In genomic region chr1:162753001-162753658, GRCh38 we compare ENCODE assay signal across 25 cellular contexts. TPM values are rescaled to one million over a fixed set of nuclear protein-coding genes. Genes with fewer than 3 reads are reported as not detected.
DNase-seq lines count a peak whose midpoint lies in the region; ATAC-seq, FAIRE-seq and TF ChIP-seq lines count a peak whose summit lies in the region.
"Had no signal": no experiment of that assay in that cellular context is flagged by ENCODE, and none has a peak within 500 bp of the region (broad histone marks: within the 10 kb centered on the region; RNA-seq: fewer than 3 reads in every experiment).

No MANE protein-coding gene starts in this region.

- H3K27me3 Mint-ChIP-seq in activated CD8-positive, alpha-beta T cell treated with anti-CD3 and anti-CD28 coated beads, Interleukin-2, amount 10 ng/mL, durations not matched to agents 7 days and 5 days (ENCODE audit: low read depth): peaks cover 3% of the 10 kb centered on the region
- H3K27me3 Mint-ChIP-seq: activated CD4-positive, alpha-beta memory T cell treated with anti-CD3 and anti-CD28 coated beads for 36 hours; CD4-positive, alpha-beta T cell had no signal

- CTCF ChIA-PET in H1 (lab: Charles Lee; ENCODE audit: partially characterized antibody): no interaction called here
- CTCF ChIA-PET in activated CD8-positive, alpha-beta T cell treated with anti-CD3 and anti-CD28 coated beads, Interleukin-2, amount 10 ng/mL, durations not matched to agents 7 days and 5 days (lab: Charles Lee): no interaction called here

- H3K23me2 ChIP-seq in H1 (ENCODE audit: low read depth, low read length): no peaks in the 10 kb centered on the region

- H3K56ac ChIP-seq in H1 (replicated peaks; ENCODE audit: insufficient read length, low read depth, low read length): no peak overlapping the region
- no peak overlapping the region for H3K56ac ChIP-seq in mesendoderm (ENCODE audit: low read length)

- H3K4me3 ChIP-seq in H1 (ENCODE audit: extremely low read depth in 1 of 4, insufficient read depth in 2 of 4, low read depth in 3 of 4, low read length in 4 of 4): no peak overlapping the region
- H3K4me3 ChIP-seq in mesendoderm (ENCODE audit: low read length): no peak overlapping the region
- H3K4me3 ChIP-seq: esophagus squamous epithelium, Peyer's patch, sigmoid colon, SJSA1 had no signal

- H3K9ac ChIP-seq in H1 (replicated peaks in 1 of 4; ENCODE audit: extremely low read depth in 1 of 4, low read depth in 3 of 4, low read length in 3 of 4) (no peak overlapping the region), mesendoderm (ENCODE audit: low read length) (no peak overlapping the region)
- H3K9ac ChIP-seq: parathyroid adenoma had no signal

- no peaks in the 10 kb centered on the region for H3K79me1 ChIP-seq in H1 (ENCODE audit: low read depth, low read length)
- H3K79me1 ChIP-seq in mesendoderm (ENCODE audit: low read length): no peaks in the 10 kb centered on the region

- no peak overlapping the region for H3K14ac ChIP-seq in H1 (ENCODE audit: insufficient read length)

- H4K8ac ChIP-seq in H1 (ENCODE audit: extremely low read depth, insufficient read depth, low read length) (no peak overlapping the region), mesendoderm (ENCODE audit: low read depth, low read length) (no peak overlapping the region)

- H4K20me1 ChIP-seq in H1 (replicated peaks in 1 of 2; ENCODE audit: control insufficient read depth in 1 of 2, insufficient read depth in 2 of 2, low read length in 2 of 2): no peaks in the 10 kb centered on the region

- H3K9me3 ChIP-seq in H1 (ENCODE audit: insufficient read depth in 2 of 2, low read depth in 1 of 2, low read length in 1 of 2): no peaks in the 10 kb centered on the region
- H3K9me3 ChIP-seq: esophagus squamous epithelium, Peyer's patch, sigmoid colon, SJSA1 had no signal

- no peaks in the 10 kb centered on the region for H3K4me1 Mint-ChIP-seq in activated CD8-positive, alpha-beta T cell treated with anti-CD3 and anti-CD28 coated beads, Interleukin-2, amount 10 ng/mL, durations not matched to agents 7 days and 5 days (ENCODE audit: low read depth)
- H3K4me1 Mint-ChIP-seq: activated B cell treated with CpG ODN at 0.5 μM for 24 hours, natural killer cell had no signal

- no peaks in the 10 kb centered on the region for H3K27me3 ChIP-seq in H1 (replicated peaks in 1 of 4; ENCODE audit: control insufficient read depth in 3 of 4, extremely low read depth in 1 of 4, insufficient read depth in 3 of 4, low read length in 3 of 4)
- no peaks in the 10 kb centered on the region for H3K27me3 ChIP-seq in mesendoderm (ENCODE audit: insufficient read depth, low read length, poor library complexity)
- H3K27me3 ChIP-seq: esophagus squamous epithelium, Peyer's patch, sigmoid colon, SJSA1 had no signal

- H3K4ac ChIP-seq in H1 (replicated peaks; ENCODE audit: insufficient read length, low read depth, low read length) (no peak overlapping the region), mesendoderm (ENCODE audit: low read depth, low read length) (no peak overlapping the region)

- peak; percentile 49 for DNase-seq in COLO829 (ENCODE audit: low spot score)
- peak; percentile 26 for DNase-seq in M059J (ENCODE audit: low read depth)
- no peak for DNase-seq in H1 (ENCODE audit: low read depth in 1 of 2, low spot score in 2 of 2)
- DNase-seq in mesendoderm: peak; percentile 11
- no peak for DNase-seq in activated CD8-positive, alpha-beta T cell treated with anti-CD3 and anti-CD28 coated beads, Interleukin-2, amount 10 ng/mL, durations not matched to agents 7 days and 5 days
- DNase-seq in dedifferentiated amniotic fluid mesenchymal stem cell (ENCODE audit: extremely low spot score): no peak
- no peak for DNase-seq in mesenteric fat pad (ENCODE audit: low spot score)
- DNase-seq: activated B cell treated with CpG ODN at 0.5 μM for 24 hours; activated CD4-positive, alpha-beta memory T cell treated with anti-CD3 and anti-CD28 coated beads for 36 hours; activated effector memory CD4-positive, alpha-beta T cell treated with Interleukin-2 at 50 U/mL for 16 hours; CD4-positive, alpha-beta T cell; effector memory CD4-positive, alpha-beta T cell; esophagus squamous epithelium; GDM1; Karpas-422; natural killer cell; NCI-H1105; NCI-H2029 treated with DMSO at 0.1 percent for 48 hours; NCI-H446; Peyer's patch; sigmoid colon had no signal

- no peaks in the 10 kb centered on the region for H3K36me3 ChIP-seq in H1 (ENCODE audit: control insufficient read depth in 2 of 4, insufficient read depth in 4 of 4, low read length in 3 of 4)
- H3K36me3 ChIP-seq in mesendoderm (ENCODE audit: control insufficient read depth, insufficient read depth, low read length): no peaks in the 10 kb centered on the region

- no peak for FAIRE-seq in H1 (lab: Jason Lieb, UNC)

- no peak overlapping the region for H3K27ac Mint-ChIP-seq in activated CD8-positive, alpha-beta T cell treated with anti-CD3 and anti-CD28 coated beads, Interleukin-2, amount 10 ng/mL, durations not matched to agents 7 days and 5 days
- H3K27ac Mint-ChIP-seq: activated B cell treated with CpG ODN at 0.5 μM for 24 hours; activated CD4-positive, alpha-beta memory T cell treated with anti-CD3 and anti-CD28 coated beads for 36 hours; CD4-positive, alpha-beta T cell; natural killer cell; T-helper 2 cell treated with Interferon-gamma antibody and Interleukin-4, amounts not matched to agents 5 μg/mL and 100 μg/mL, for 36 hours had no signal

- no peak for ATAC-seq in activated CD8-positive, alpha-beta T cell treated with anti-CD3 and anti-CD28 coated beads, Interleukin-2, amount 10 ng/mL, durations not matched to agents 7 days and 5 days
- ATAC-seq in GM21381 (IDR thresholded peaks at IDR 0.05; ENCODE audit: unreplicated experiment): no peak
- ATAC-seq: natural killer cell had no signal

- no peaks in the 10 kb centered on the region for H3K4me1 ChIP-seq in H1 (replicated peaks in 1 of 4; ENCODE audit: control insufficient read depth in 3 of 4, insufficient read depth in 4 of 4, low read length in 3 of 4)
- H3K4me1 ChIP-seq in mesendoderm (ENCODE audit: control insufficient read depth, low read depth, low read length): no peaks in the 10 kb centered on the region
- H3K4me1 ChIP-seq: parathyroid adenoma, Peyer's patch had no signal

- TF ChIP-seq RAD21 in H1 (IDR thresholded peaks at IDR 0.05 in 1 of 2, conservative IDR thresholded peaks at IDR 0.05 in 1 of 2; ENCODE audit: low read depth in 2 of 2, low read length in 2 of 2): peak; percentile 39 to 54; a peak in 3 of 4 replicates

- no peak overlapping the region for H4K91ac ChIP-seq in H1 (replicated peaks; ENCODE audit: insufficient read length, low read length)

- 83% methylated on average over 1 of the region's 1 CpG; no CpG with 5 or more reads in 1 of the 2 experiments for WGBS in H1 (ENCODE audit: extremely low coverage in 1 of 2, insufficient coverage in 1 of 2, insufficient read length in 1 of 2, insufficient replicate concordance in 2 of 2, low coverage in 1 of 2, low lambda C conversion rate in 2 of 2, missing lambda C conversion rate in 1 of 2), 2 experiments
- no CpG with 5 or more reads among the region's 1 CpG for WGBS in mesendoderm (ENCODE audit: extremely low coverage, insufficient coverage, low lambda C conversion rate)

- no peak for TF ChIP-seq EP300 in H1 (IDR thresholded peaks at IDR 0.05; ENCODE audit: borderline replicate concordance in 1 of 2, low read depth in 2 of 2, low read length in 2 of 2)

- no peak overlapping the region for H3K18ac ChIP-seq in H1 (ENCODE audit: extremely low read depth, low read length)
- H3K18ac ChIP-seq in mesendoderm (ENCODE audit: low read length): no peak overlapping the region

- H3K27ac ChIP-seq in H1 (ENCODE audit: low read depth, low read length): no peak overlapping the region
- H3K27ac ChIP-seq in mesendoderm (ENCODE audit: low read depth, low read length): no peak overlapping the region
- H3K27ac ChIP-seq: esophagus squamous epithelium, parathyroid adenoma, Peyer's patch, SJSA1 had no signal

- no peaks in the 10 kb centered on the region for H3K9me3 Mint-ChIP-seq in activated CD8-positive, alpha-beta T cell treated with anti-CD3 and anti-CD28 coated beads, Interleukin-2, amount 10 ng/mL, durations not matched to agents 7 days and 5 days (ENCODE audit: insufficient read depth)
- H3K9me3 Mint-ChIP-seq: activated B cell treated with CpG ODN at 0.5 μM for 24 hours; activated CD4-positive, alpha-beta memory T cell treated with anti-CD3 and anti-CD28 coated beads for 36 hours; CD4-positive, alpha-beta T cell; T-helper 2 cell treated with Interferon-gamma antibody and Interleukin-4, amounts not matched to agents 5 μg/mL and 100 μg/mL, for 36 hours had no signal

- no peak for TF ChIP-seq POLR2A in H1 (IDR thresholded peaks at IDR 0.05; ENCODE audit: control extremely low read depth in 1 of 2, low read depth in 2 of 2, low read length in 2 of 2)

- H4K5ac ChIP-seq in H1 (ENCODE audit: insufficient read length, low read depth, low read length) (no peak overlapping the region), mesendoderm (ENCODE audit: low read length) (no peak overlapping the region)

- no peak overlapping the region for H2AK5ac ChIP-seq in H1 (ENCODE audit: low read depth, low read length)
- H2AK5ac ChIP-seq in mesendoderm (ENCODE audit: low read length): no peak overlapping the region

- H2BK12ac ChIP-seq in H1 (ENCODE audit: low read depth, low read length): no peak overlapping the region

- no peaks in the 10 kb centered on the region for H3K36me3 Mint-ChIP-seq in activated CD8-positive, alpha-beta T cell treated with anti-CD3 and anti-CD28 coated beads, Interleukin-2, amount 10 ng/mL, durations not matched to agents 7 days and 5 days (ENCODE audit: low read depth)
- H3K36me3 Mint-ChIP-seq: activated CD4-positive, alpha-beta memory T cell treated with anti-CD3 and anti-CD28 coated beads for 36 hours; natural killer cell had no signal

- H2BK15ac ChIP-seq in H1 (ENCODE audit: low read length) (no peak overlapping the region), mesendoderm (replicated peaks; ENCODE audit: low read depth) (no peak overlapping the region)

- no peak overlapping the region for H3K4me3 Mint-ChIP-seq in activated CD8-positive, alpha-beta T cell treated with anti-CD3 and anti-CD28 coated beads, Interleukin-2, amount 10 ng/mL, durations not matched to agents 7 days and 5 days
- H3K4me3 Mint-ChIP-seq: activated B cell treated with CpG ODN at 0.5 μM for 24 hours; activated CD4-positive, alpha-beta memory T cell treated with anti-CD3 and anti-CD28 coated beads for 36 hours; CD4-positive, alpha-beta T cell; natural killer cell; T-helper 2 cell treated with Interferon-gamma antibody and Interleukin-4, amounts not matched to agents 5 μg/mL and 100 μg/mL, for 36 hours had no signal

- H3K4me2 ChIP-seq in H1 (ENCODE audit: insufficient read depth in 1 of 2, low read depth in 2 of 2, low read length in 2 of 2): no peak overlapping the region
- no peak overlapping the region for H3K4me2 ChIP-seq in mesendoderm (ENCODE audit: low read length)

- POLR2A ChIA-PET in H1 (lab: Charles Lee; ENCODE audit: partially characterized antibody): no interaction called here
- POLR2A ChIA-PET in activated CD8-positive, alpha-beta T cell treated with anti-CD3 and anti-CD28 coated beads, Interleukin-2, amount 10 ng/mL, durations not matched to agents 7 days and 5 days (lab: Charles Lee): no interaction called here

- peak in 1 of 3 experiments; percentile 14; a peak in 1 of 4 replicates for TF ChIP-seq CTCF in H1 (IDR thresholded peaks at IDR 0.05; ENCODE audit: control extremely low read depth in 1 of 3, insufficient read depth in 1 of 3, low read depth in 1 of 3, low read length in 3 of 3)

- no peak overlapping the region for H2AFZ ChIP-seq in H1 (ENCODE audit: low read length)
- H2AFZ ChIP-seq: parathyroid adenoma had no signal

- H2BK5ac ChIP-seq in H1 (ENCODE audit: low read depth, low read length) (no peak overlapping the region), mesendoderm (ENCODE audit: low read length) (no peak overlapping the region)

- H3K23ac ChIP-seq in H1 (ENCODE audit: insufficient read length) (no peak overlapping the region), mesendoderm (ENCODE audit: low read length) (no peak overlapping the region)

- H2BK120ac ChIP-seq in H1 (replicated peaks; ENCODE audit: low read depth, low read length): no peak overlapping the region
- H2BK120ac ChIP-seq in mesendoderm (ENCODE audit: low read depth, low read length): no peak overlapping the region

- H2BK20ac ChIP-seq in H1 (ENCODE audit: low read length): no peak overlapping the region

- H3K79me2 ChIP-seq in H1 (ENCODE audit: control insufficient read depth in 1 of 2, insufficient read depth in 2 of 2, low read length in 2 of 2) (no peaks in the 10 kb centered on the region), mesendoderm (ENCODE audit: control insufficient read depth, insufficient read depth, low read length) (no peaks in the 10 kb centered on the region)
- H3K79me2 ChIP-seq: parathyroid adenoma had no signal

RNA-seq across cellular contexts. Expression of gene HSD17B7, which starts 37.4 kb away (rescaled TPM):
- 45.5 and 57.2 TPM in 2 replicates for total RNA-seq in M059J (2014; rRNA removed; shearing (Covaris generic))
- 35.4 and 37.8 TPM in 2 replicates for total RNA-seq in H1 (2021; fragmentation: NEBNext Ultra II Directional; extraction: Animal tissue kit (Norgen Biotek cat#: 25700))
- 23.5 and 31.0 TPM in 2 replicates for polyA plus RNA-seq in H1 (2011; rRNA removed)
- 41.4 TPM for polyA plus RNA-seq in H1 (2011; cell fraction: cytosol; rRNA removed)
- polyA plus RNA-seq in H1 (2011; cell fraction: nucleus; rRNA removed): 68.5 TPM
- polyA plus RNA-seq in H1 (2012, experiment 1 of 2): 36.4 to 48.5 TPM (median 38.4 TPM) in 4 replicates
- polyA plus RNA-seq in H1 (2012, experiment 2 of 2): 14.9 TPM
- 54.5 TPM for polyA plus RNA-seq in H1 (2013, experiment 1 of 2)
- polyA plus RNA-seq in H1 (2013, experiment 2 of 2): 57.8 TPM
- polyA minus RNA-seq in H1 (2011; rRNA and poly(A)+ RNA removed): 43.4 and 48.2 TPM in 2 replicates
- 20.4 TPM for polyA minus RNA-seq in H1 (2011; cell fraction: cytosol; rRNA and poly(A)+ RNA removed)
- 67.4 TPM for polyA minus RNA-seq in H1 (2011; cell fraction: nucleus; rRNA and poly(A)+ RNA removed)
- polyA plus RNA-seq in mesendoderm (2013, experiment 1 of 2): 32.9 TPM
- 34.9 TPM for polyA plus RNA-seq in mesendoderm (2013, experiment 2 of 2)
- 10 to 100 TPM; 22.9 to 23.7 TPM for total RNA-seq in activated CD8-positive, alpha-beta T cell treated with anti-CD3 and anti-CD28 coated beads, Interleukin-2, amount 10 ng/mL, durations not matched to agents 7 days and 5 days
- total RNA-seq in mesenteric fat pad: 8.9 TPM

Comparison
In these comparisons a context has a peak if more than half of its experiments do, and no peak if none do; other contexts are left out.
1. DNase-seq: peak in COLO829 (single experiment), M059J (single experiment) and mesendoderm (single experiment); none in H1 (0 of 2), activated CD8-positive, alpha-beta T cell treated with anti-CD3 and anti-CD28 coated beads, Interleukin-2, amount 10 ng/mL, durations not matched to agents 7 days and 5 days (single experiment), dedifferentiated amniotic fluid mesenchymal stem cell (single experiment) and mesenteric fat pad (single experiment).